In the genomic region with DNA sequence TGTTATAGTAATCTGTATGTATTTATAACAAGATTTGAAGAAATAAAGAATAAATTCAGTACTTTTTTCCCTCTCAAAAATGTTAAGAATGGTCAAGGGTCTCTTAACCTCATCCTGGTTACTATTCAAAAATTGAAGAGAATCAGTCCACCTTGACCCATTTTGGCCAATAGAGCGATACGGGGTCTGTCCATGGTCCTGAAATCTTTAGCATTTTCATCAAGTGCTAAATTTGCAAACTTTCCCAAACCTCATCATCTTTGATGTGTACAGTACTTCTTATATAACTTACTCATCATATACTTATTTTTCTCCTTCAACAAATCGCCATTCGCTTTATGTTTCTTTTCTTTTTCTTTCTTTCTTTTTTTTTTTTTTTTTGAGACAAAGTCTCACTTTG, we compare ENCODE assay signal across 1 cellular context.
A peak's percentile ranks its signal among the peaks of the same experiment; 100 is the strongest.
TF ChIP-seq lines count a peak whose summit lies in the region.

No MANE protein-coding gene starts in this region.

TF ChIP-seq in K562, 482 proteins besides CTCF, POLR2A, EP300 and RAD21 (continued from another document and continues in another):
- TF ChIP-seq, protein P1, sequence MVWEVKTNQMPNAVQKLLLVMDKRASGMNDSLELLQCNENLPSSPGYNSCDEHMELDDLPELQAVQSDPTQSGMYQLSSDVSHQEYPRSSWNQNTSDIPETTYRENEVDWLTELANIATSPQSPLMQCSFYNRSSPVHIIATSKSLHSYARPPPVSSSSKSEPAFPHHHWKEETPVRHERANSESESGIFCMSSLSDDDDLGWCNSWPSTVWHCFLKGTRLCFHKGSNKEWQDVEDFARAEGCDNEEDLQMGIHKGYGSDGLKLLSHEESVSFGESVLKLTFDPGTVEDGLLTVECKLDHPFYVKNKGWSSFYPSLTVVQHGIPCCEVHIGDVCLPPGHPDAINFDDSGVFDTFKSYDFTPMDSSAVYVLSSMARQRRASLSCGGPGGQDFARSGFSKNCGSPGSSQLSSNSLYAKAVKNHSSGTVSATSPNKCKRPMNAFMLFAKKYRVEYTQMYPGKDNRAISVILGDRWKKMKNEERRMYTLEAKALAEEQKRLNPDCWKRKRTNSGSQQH (CRISPR knock-in tag; IDR thresholded peaks at IDR 0.05): no peak
- TF ChIP-seq TOE1 (IDR thresholded peaks at IDR 0.05; ENCODE audit: borderline replicate concordance): no peak
- TF ChIP-seq TOE1 (CRISPR knock-in tag; IDR thresholded peaks at IDR 0.05; ENCODE audit: borderline replicate concordance, low read depth): no peak
- no peak for TF ChIP-seq GABPB1 (CRISPR knock-in tag; IDR thresholded peaks at IDR 0.05)
- TF ChIP-seq MECOM (CRISPR knock-in tag; IDR thresholded peaks at IDR 0.05): 0 out of 2 replicates have a peak, but pooled peaks have one; percentile 28
- TF ChIP-seq, protein P2, sequence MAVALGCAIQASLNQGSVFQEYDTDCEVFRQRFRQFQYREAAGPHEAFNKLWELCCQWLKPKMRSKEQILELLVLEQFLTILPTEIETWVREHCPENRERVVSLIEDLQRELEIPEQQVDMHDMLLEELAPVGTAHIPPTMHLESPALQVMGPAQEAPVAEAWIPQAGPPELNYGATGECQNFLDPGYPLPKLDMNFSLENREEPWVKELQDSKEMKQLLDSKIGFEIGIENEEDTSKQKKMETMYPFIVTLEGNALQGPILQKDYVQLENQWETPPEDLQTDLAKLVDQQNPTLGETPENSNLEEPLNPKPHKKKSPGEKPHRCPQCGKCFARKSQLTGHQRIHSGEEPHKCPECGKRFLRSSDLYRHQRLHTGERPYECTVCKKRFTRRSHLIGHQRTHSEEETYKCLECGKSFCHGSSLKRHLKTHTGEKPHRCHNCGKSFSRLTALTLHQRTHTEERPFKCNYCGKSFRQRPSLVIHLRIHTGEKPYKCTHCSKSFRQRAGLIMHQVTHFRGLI (CRISPR knock-in tag; IDR thresholded peaks at IDR 0.05): no peak
- no peak for TF ChIP-seq TGIF2 (CRISPR knock-in tag; IDR thresholded peaks at IDR 0.05)
- no peak for TF ChIP-seq POLR3G (IDR thresholded peaks at IDR 0.05; ENCODE audit: extremely low read depth, insufficient read length, insufficient replicate concordance)
- TF ChIP-seq, protein P3, sequence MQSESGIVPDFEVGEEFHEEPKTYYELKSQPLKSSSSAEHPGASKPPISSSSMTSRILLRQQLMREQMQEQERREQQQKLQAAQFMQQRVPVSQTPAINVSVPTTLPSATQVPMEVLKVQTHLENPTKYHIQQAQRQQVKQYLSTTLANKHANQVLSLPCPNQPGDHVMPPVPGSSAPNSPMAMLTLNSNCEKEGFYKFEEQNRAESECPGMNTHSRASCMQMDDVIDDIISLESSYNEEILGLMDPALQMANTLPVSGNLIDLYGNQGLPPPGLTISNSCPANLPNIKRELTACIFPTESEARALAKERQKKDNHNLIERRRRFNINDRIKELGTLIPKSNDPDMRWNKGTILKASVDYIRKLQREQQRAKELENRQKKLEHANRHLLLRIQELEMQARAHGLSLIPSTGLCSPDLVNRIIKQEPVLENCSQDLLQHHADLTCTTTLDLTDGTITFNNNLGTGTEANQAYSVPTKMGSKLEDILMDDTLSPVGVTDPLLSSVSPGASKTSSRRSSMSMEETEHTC (IDR thresholded peaks at IDR 0.05): no peak
- TF ChIP-seq, protein P4, sequence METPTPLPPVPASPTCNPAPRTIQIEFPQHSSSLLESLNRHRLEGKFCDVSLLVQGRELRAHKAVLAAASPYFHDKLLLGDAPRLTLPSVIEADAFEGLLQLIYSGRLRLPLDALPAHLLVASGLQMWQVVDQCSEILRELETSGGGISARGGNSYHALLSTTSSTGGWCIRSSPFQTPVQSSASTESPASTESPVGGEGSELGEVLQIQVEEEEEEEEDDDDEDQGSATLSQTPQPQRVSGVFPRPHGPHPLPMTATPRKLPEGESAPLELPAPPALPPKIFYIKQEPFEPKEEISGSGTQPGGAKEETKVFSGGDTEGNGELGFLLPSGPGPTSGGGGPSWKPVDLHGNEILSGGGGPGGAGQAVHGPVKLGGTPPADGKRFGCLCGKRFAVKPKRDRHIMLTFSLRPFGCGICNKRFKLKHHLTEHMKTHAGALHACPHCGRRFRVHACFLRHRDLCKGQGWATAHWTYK (CRISPR knock-in tag; IDR thresholded peaks at IDR 0.05): no peak
- TF ChIP-seq TSC22D4 (tag; IDR thresholded peaks at IDR 0.05): no peak
- TF ChIP-seq, protein P5, sequence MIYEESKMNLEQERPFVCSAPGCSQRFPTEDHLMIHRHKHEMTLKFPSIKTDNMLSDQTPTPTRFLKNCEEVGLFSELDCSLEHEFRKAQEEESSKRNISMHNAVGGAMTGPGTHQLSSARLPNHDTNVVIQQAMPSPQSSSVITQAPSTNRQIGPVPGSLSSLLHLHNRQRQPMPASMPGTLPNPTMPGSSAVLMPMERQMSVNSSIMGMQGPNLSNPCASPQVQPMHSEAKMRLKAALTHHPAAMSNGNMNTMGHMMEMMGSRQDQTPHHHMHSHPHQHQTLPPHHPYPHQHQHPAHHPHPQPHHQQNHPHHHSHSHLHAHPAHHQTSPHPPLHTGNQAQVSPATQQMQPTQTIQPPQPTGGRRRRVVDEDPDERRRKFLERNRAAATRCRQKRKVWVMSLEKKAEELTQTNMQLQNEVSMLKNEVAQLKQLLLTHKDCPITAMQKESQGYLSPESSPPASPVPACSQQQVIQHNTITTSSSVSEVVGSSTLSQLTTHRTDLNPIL (CRISPR knock-in tag; IDR thresholded peaks at IDR 0.05): no peak
- TF ChIP-seq, protein P6, sequence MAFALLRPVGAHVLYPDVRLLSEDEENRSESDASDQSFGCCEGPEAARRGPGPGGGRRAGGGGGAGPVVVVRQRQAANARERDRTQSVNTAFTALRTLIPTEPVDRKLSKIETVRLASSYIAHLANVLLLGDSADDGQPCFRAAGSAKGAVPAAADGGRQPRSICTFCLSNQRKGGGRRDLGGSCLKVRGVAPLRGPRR (CRISPR knock-in tag; IDR thresholded peaks at IDR 0.05): no peak
- 0 out of 2 replicates have a peak, but pooled peaks have one; percentile 49 for TF ChIP-seq ZNF644 (tag; IDR thresholded peaks at IDR 0.05; ENCODE audit: low read depth)
- TF ChIP-seq CBX8 (IDR thresholded peaks at IDR 0.05; ENCODE audit: borderline replicate concordance, extremely low read depth, low read depth, low read length, poor library complexity, severe bottlenecking): no peak
- TF ChIP-seq, protein P7, sequence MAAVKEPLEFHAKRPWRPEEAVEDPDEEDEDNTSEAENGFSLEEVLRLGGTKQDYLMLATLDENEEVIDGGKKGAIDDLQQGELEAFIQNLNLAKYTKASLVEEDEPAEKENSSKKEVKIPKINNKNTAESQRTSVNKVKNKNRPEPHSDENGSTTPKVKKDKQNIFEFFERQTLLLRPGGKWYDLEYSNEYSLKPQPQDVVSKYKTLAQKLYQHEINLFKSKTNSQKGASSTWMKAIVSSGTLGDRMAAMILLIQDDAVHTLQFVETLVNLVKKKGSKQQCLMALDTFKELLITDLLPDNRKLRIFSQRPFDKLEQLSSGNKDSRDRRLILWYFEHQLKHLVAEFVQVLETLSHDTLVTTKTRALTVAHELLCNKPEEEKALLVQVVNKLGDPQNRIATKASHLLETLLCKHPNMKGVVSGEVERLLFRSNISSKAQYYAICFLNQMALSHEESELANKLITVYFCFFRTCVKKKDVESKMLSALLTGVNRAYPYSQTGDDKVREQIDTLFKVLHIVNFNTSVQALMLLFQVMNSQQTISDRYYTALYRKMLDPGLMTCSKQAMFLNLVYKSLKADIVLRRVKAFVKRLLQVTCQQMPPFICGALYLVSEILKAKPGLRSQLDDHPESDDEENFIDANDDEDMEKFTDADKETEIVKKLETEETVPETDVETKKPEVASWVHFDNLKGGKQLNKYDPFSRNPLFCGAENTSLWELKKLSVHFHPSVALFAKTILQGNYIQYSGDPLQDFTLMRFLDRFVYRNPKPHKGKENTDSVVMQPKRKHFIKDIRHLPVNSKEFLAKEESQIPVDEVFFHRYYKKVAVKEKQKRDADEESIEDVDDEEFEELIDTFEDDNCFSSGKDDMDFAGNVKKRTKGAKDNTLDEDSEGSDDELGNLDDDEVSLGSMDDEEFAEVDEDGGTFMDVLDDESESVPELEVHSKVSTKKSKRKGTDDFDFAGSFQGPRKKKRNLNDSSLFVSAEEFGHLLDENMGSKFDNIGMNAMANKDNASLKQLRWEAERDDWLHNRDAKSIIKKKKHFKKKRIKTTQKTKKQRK (IDR thresholded peaks at IDR 0.05; ENCODE audit: borderline replicate concordance, low read depth, low read length): no peak
- no peak for TF ChIP-seq ZNF699 (CRISPR knock-in tag; IDR thresholded peaks at IDR 0.05; ENCODE audit: insufficient replicate concordance)
- TF ChIP-seq BMI1 (IDR thresholded peaks at IDR 0.05; ENCODE audit: low read length): no peak
- TF ChIP-seq, protein P8, sequence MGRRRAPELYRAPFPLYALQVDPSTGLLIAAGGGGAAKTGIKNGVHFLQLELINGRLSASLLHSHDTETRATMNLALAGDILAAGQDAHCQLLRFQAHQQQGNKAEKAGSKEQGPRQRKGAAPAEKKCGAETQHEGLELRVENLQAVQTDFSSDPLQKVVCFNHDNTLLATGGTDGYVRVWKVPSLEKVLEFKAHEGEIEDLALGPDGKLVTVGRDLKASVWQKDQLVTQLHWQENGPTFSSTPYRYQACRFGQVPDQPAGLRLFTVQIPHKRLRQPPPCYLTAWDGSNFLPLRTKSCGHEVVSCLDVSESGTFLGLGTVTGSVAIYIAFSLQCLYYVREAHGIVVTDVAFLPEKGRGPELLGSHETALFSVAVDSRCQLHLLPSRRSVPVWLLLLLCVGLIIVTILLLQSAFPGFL (CRISPR knock-in tag; IDR thresholded peaks at IDR 0.05): no peak
- TF ChIP-seq SRSF9 (IDR thresholded peaks at IDR 0.05; ENCODE audit: borderline replicate concordance, low read depth, low read length): no peak
- TF ChIP-seq NCOA1 (IDR thresholded peaks at IDR 0.05; ENCODE audit: low read depth): no peak
- TF ChIP-seq, protein P9, sequence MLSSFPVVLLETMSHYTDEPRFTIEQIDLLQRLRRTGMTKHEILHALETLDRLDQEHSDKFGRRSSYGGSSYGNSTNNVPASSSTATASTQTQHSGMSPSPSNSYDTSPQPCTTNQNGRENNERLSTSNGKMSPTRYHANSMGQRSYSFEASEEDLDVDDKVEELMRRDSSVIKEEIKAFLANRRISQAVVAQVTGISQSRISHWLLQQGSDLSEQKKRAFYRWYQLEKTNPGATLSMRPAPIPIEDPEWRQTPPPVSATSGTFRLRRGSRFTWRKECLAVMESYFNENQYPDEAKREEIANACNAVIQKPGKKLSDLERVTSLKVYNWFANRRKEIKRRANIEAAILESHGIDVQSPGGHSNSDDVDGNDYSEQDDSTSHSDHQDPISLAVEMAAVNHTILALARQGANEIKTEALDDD (IDR thresholded peaks at IDR 0.05): no peak
- TF ChIP-seq HMGN3 (IDR thresholded peaks at IDR 0.05; ENCODE audit: borderline replicate concordance, extremely low read depth, insufficient read length, low read depth, low read length): no peak
- no peak for TF ChIP-seq RAD51 (IDR thresholded peaks at IDR 0.05; ENCODE audit: borderline replicate concordance, low read depth)
- TF ChIP-seq ZNF766 (CRISPR knock-in tag; conservative IDR thresholded peaks at IDR 0.05): peak; percentile 75; the same call in 1 of the 2 replicates
- no peak for TF ChIP-seq PHB (CRISPR knock-in tag; IDR thresholded peaks at IDR 0.05)
- no peak for TF ChIP-seq POLR2H (tag; IDR thresholded peaks at IDR 0.05; ENCODE audit: low read depth)
- TF ChIP-seq SAFB2 (IDR thresholded peaks at IDR 0.05; ENCODE audit: borderline replicate concordance, low read depth, low read length, severe bottlenecking): no peak
- 0 out of 2 replicates have a peak, but pooled peaks have one; percentile 41 for TF ChIP-seq DDX20 (tag; IDR thresholded peaks at IDR 0.05; ENCODE audit: low read depth)
- TF ChIP-seq, protein P10, sequence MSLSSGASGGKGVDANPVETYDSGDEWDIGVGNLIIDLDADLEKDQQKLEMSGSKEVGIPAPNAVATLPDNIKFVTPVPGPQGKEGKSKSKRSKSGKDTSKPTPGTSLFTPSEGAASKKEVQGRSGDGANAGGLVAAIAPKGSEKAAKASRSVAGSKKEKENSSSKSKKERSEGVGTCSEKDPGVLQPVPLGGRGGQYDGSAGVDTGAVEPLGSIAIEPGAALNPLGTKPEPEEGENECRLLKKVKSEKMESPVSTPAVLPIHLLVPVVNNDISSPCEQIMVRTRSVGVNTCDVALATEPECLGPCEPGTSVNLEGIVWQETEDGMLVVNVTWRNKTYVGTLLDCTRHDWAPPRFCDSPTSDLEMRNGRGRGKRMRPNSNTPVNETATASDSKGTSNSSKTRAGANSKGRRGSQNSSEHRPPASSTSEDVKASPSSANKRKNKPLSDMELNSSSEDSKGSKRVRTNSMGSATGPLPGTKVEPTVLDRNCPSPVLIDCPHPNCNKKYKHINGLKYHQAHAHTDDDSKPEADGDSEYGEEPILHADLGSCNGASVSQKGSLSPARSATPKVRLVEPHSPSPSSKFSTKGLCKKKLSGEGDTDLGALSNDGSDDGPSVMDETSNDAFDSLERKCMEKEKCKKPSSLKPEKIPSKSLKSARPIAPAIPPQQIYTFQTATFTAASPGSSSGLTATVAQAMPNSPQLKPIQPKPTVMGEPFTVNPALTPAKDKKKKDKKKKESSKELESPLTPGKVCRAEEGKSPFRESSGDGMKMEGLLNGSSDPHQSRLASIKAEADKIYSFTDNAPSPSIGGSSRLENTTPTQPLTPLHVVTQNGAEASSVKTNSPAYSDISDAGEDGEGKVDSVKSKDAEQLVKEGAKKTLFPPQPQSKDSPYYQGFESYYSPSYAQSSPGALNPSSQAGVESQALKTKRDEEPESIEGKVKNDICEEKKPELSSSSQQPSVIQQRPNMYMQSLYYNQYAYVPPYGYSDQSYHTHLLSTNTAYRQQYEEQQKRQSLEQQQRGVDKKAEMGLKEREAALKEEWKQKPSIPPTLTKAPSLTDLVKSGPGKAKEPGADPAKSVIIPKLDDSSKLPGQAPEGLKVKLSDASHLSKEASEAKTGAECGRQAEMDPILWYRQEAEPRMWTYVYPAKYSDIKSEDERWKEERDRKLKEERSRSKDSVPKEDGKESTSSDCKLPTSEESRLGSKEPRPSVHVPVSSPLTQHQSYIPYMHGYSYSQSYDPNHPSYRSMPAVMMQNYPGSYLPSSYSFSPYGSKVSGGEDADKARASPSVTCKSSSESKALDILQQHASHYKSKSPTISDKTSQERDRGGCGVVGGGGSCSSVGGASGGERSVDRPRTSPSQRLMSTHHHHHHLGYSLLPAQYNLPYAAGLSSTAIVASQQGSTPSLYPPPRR (CRISPR knock-in tag; IDR thresholded peaks at IDR 0.05; ENCODE audit: borderline replicate concordance): no peak
- TF ChIP-seq MTA3 (IDR thresholded peaks at IDR 0.05; ENCODE audit: borderline replicate concordance): no peak
- TF ChIP-seq, protein P11, sequence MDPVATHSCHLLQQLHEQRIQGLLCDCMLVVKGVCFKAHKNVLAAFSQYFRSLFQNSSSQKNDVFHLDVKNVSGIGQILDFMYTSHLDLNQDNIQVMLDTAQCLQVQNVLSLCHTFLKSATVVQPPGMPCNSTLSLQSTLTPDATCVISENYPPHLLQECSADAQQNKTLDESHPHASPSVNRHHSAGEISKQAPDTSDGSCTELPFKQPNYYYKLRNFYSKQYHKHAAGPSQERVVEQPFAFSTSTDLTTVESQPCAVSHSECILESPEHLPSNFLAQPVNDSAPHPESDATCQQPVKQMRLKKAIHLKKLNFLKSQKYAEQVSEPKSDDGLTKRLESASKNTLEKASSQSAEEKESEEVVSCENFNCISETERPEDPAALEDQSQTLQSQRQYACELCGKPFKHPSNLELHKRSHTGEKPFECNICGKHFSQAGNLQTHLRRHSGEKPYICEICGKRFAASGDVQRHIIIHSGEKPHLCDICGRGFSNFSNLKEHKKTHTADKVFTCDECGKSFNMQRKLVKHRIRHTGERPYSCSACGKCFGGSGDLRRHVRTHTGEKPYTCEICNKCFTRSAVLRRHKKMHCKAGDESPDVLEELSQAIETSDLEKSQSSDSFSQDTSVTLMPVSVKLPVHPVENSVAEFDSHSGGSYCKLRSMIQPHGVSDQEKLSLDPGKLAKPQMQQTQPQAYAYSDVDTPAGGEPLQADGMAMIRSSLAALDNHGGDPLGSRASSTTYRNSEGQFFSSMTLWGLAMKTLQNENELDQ (CRISPR knock-in tag; IDR thresholded peaks at IDR 0.05; ENCODE audit: borderline replicate concordance): no peak
- TF ChIP-seq LARP7 (IDR thresholded peaks at IDR 0.05): no peak
- TF ChIP-seq RUNX1 (IDR thresholded peaks at IDR 0.05; ENCODE audit: low read depth): no peak
- TF ChIP-seq PHF8 (IDR thresholded peaks at IDR 0.05; ENCODE audit: borderline replicate concordance, low read length): no peak
